1 cellular context compared by ENCODE assay signal in the genomic region with DNA sequence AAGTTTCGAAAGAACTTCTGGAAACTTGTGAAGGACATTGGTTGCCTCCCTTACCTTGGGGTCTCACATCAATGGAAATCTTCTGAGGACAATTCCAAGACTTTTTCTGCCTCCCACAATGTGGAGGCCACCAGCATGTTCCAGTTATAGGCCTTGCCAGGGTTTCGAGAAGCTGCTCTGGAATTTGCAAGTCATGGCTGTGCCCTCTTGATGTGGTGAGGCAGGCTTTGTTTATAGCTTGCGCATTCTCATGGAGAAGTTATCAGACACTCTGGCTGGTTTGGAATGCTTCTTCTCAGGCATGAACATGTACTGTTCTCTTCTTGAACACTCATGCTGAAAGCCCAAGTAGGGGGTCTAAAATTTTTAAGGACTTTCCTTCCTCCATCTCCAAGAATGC.
TF ChIP-seq lines count a peak whose summit lies in the region.

No MANE protein-coding gene starts in this region.

TF ChIP-seq in IMR-90, 13 proteins besides CTCF, POLR2A, EP300 and RAD21 (continued from another document):
- TF ChIP-seq BHLHE40 (IDR thresholded peaks at IDR 0.05; ENCODE audit: low read depth, low read length) (peak; percentile 25; the same call in 1 of the 2 replicates), NFE2L2 (IDR thresholded peaks at IDR 0.05; ENCODE audit: low read depth, low read length) (peak; percentile 93)
